In genomic region chr7:80550005-80550404, GRCh38 we compare ENCODE assay signal across 1 cellular context.
TF ChIP-seq lines count a peak whose summit lies in the region.

No MANE protein-coding gene starts in this region.

TF ChIP-seq in HepG2, 621 proteins besides CTCF, POLR2A, EP300 and RAD21:
- TF ChIP-seq ZNF142 (CRISPR knock-in tag; IDR thresholded peaks at IDR 0.05) (no peak), ZNF333 (CRISPR knock-in tag; IDR thresholded peaks at IDR 0.05; ENCODE audit: borderline replicate concordance) (no peak), ATF7 (IDR thresholded peaks at IDR 0.05) (peak; percentile 50; the same call in 1 of the 2 replicates), ATF7 (CRISPR knock-in tag; IDR thresholded peaks at IDR 0.05) (no peak)
